Comparison of ENCODE assay signal across 8 cellular contexts in the genomic region with DNA sequence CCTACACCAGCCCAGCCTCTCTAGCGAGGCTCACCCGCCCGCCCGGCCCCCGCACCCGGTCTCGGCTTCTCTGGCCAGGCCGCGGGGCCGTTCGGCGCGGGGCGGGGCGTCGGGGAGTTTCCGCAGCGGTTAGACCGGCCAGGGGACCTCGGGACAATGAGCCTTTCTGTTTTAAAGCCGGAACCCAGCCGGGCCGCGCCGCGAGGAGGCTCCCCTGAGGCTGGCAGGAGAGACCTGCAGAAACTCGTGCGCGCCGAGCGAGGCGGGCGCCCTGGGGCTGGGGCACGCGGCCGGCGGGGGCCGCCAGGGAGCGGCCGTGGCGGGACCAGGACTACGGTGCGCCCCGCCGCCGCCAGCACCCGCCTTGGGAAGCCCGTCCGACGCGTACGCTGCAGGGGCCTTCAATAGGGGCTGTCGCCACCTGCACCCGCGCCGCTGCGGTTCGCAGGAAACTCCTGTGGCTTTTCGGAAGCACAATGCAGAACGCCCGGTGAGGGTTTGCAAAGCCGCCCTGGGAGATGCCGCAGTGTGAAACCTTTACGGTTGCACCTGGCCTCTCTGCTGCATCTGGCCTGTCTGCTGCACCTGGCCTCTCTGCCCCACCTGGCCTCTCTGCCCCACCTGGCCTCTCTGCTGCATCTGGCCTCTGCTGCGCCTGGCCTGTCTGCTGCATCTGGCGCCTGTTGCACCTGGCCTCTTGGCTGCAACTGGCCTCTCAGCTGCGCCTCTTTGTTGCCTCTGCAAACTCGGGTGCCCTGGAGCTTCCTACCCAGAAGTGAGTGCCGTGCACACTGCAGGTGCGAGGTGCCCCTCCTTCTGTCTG.
DNase-seq lines count a peak whose midpoint lies in the region; ATAC-seq and TF ChIP-seq lines count a peak whose summit lies in the region.

No MANE protein-coding gene starts in this region.

- H3K4me3 Mint-ChIP-seq in naive thymus-derived CD8-positive, alpha-beta T cell: peak overlapping the region; percentile 83 to 93 (median 88)

- peak overlapping the region in 9 of 10 donors; percentile 38 to 89 (median 78) for H3K27ac Mint-ChIP-seq in naive thymus-derived CD8-positive, alpha-beta T cell

- H3K4me3 ChIP-seq in thoracic aorta: peak overlapping the region; percentile 75

- no peaks in the 10 kb centered on the region for H3K9me3 Mint-ChIP-seq in naive thymus-derived CD8-positive, alpha-beta T cell

- peak; percentile 64 for DNase-seq in AG08396 (ENCODE audit: low spot score)
- peak; percentile 83 for DNase-seq in NCI-H526 treated with DMSO at 0.1 percent for 48 hours (lab: John Stamatoyannopoulos, UW)
- DNase-seq in activated T-cell treated with anti-CD3 and anti-CD28 coated beads for 48 hours (ENCODE audit: low read depth): peak; percentile 24
- peak; percentile 6 for DNase-seq in fibroblast of gingiva (ENCODE audit: low read depth)
- DNase-seq in naive thymus-derived CD8-positive, alpha-beta T cell: peak; percentile 15 to 66 (median 43)
- no peak for DNase-seq in thoracic aorta (ENCODE audit: low spot score)

- H3K9me3 ChIP-seq in thoracic aorta: no peaks in the 10 kb centered on the region

- ATAC-seq in GM18909 (IDR thresholded peaks at IDR 0.05; ENCODE audit: poor library complexity, unreplicated experiment) (peak; percentile 83), HG03139 (IDR thresholded peaks at IDR 0.05; ENCODE audit: unreplicated experiment) (peak; percentile 72), thoracic aorta (ENCODE audit: insufficient number of reproducible peaks, low FRiP score, low read depth) (no peak)
- ATAC-seq in naive thymus-derived CD8-positive, alpha-beta T cell: peak; percentile 67 to 79

- POLR2A ChIA-PET in naive thymus-derived CD8-positive, alpha-beta T cell (lab: Charles Lee): no interaction called here

- TF ChIP-seq CTCF in thoracic aorta (IDR thresholded peaks at IDR 0.05): no peak

- H3K27me3 Mint-ChIP-seq in naive thymus-derived CD8-positive, alpha-beta T cell: peaks cover 0 to 18% (median 0%) of the 10 kb centered on the region in 5 donors

- no peaks in the 10 kb centered on the region for H3K36me3 ChIP-seq in thoracic aorta

- H3K27ac ChIP-seq in thoracic aorta: no peak overlapping the region

- peaks cover 0 to 3% of the 10 kb centered on the region in 2 donors for H3K4me1 ChIP-seq in thoracic aorta (ENCODE audit: control insufficient read depth in 1 of 2, low read depth in 2 of 2)

- no peaks in the 10 kb centered on the region for H3K27me3 ChIP-seq in thoracic aorta (replicated peaks; ENCODE audit: insufficient read depth)

- no peaks in the 10 kb centered on the region for H3K36me3 Mint-ChIP-seq in naive thymus-derived CD8-positive, alpha-beta T cell

- H3K4me1 Mint-ChIP-seq in naive thymus-derived CD8-positive, alpha-beta T cell: peaks cover 9 to 19% (median 15%) of the 10 kb centered on the region in 4 donors
